Comparison of ENCODE assay signal across 8 cellular contexts in genomic region chrX:72131317-72132294, GRCh38. TPM values are rescaled to one million over a fixed set of nuclear protein-coding genes. Genes with fewer than 3 reads are reported as not detected.
DNase-seq lines count a peak whose midpoint lies in the region; ATAC-seq and TF ChIP-seq lines count a peak whose summit lies in the region.

Gene RTL5 (minus strand): TSS chrX:72131915.

- in situ Hi-C loops in GM13977 (cut with MboI; ENCODE audit: low pct_unique_long_range_greater_than_20kb, low sequenced_read_pairs, unreplicated experiment), result no loop called here

- ATAC-seq in HG03066 (IDR thresholded peaks at IDR 0.05; ENCODE audit: low read depth, unreplicated experiment) (peak; percentile 58), lung (ENCODE audit: insufficient read depth, low FRiP score) (peak; percentile 80), GM21576 (IDR thresholded peaks at IDR 0.05; ENCODE audit: unreplicated experiment) (no peak)

- H3K4me1 ChIP-seq in lung (ENCODE audit: control insufficient read depth in 2 of 2, insufficient read depth in 2 of 2, low read length in 2 of 2), result no peaks in the 10 kb centered on the region

- H3K4me3 ChIP-seq in lung, result peak within 1 kb of the TSS; percentile 1

- no peak for TF ChIP-seq CTCF in GM13977 (IDR thresholded peaks at IDR 0.05; ENCODE audit: extremely low read depth, insufficient read depth, missing control alignments)
- TF ChIP-seq CTCF in lung (IDR thresholded peaks at IDR 0.05; ENCODE audit: control extremely low read depth, extremely low read depth), result no peak

- peak within 1 kb of the TSS in 1 of 2 donors; percentile 51 for H3K27ac ChIP-seq in lung (ENCODE audit: low read depth in 1 of 2, low read length in 1 of 2)

- no peaks in the 10 kb centered on the region for H3K27me3 ChIP-seq in lung (ENCODE audit: control insufficient read depth, insufficient read depth)

- no peaks in the 10 kb centered on the region for H3K9me3 ChIP-seq in lung (ENCODE audit: control insufficient read depth in 2 of 2, insufficient read depth in 1 of 2, low read length in 1 of 2)

- H3K36me3 ChIP-seq in lung (ENCODE audit: control insufficient read depth in 2 of 2, insufficient read depth in 2 of 2, low read length in 2 of 2), result no peaks in the 10 kb centered on the region

- WGBS in lung, 2 donors, result 3 to 26% methylated on average over 35 to 106 of the region's 106 CpGs

- DNase-seq in GM13977 (ENCODE audit: low spot score), result peak; percentile 66
- peak; percentile 72 for DNase-seq in NCI-H446 treated with DMSO at 0.1 percent for 48 hours (lab: John Stamatoyannopoulos, UW)
- DNase-seq in activated CD8-positive, alpha-beta memory T cell treated with anti-CD3 and anti-CD28 coated beads for 48 hours (ENCODE audit: low read depth in 2 of 3, low spot score in 2 of 3), result peak in 2 of 3 experiments; percentile 6 to 25
- DNase-seq in effector CD8-positive, alpha-beta T cell (lab: John Stamatoyannopoulos, UW), result peak; percentile 26
- DNase-seq in lung (ENCODE audit: low spot score), result peak; percentile 87
- peak in 2 of 3 donors; percentile 11 to 20 for DNase-seq in stimulated activated CD4-positive, alpha-beta T cell treated with anti-CD3 and anti-CD28 coated beads, TNF-alpha, amount 100 ng/mL, for 1 hour (ENCODE audit: low read depth in 3 of 3, low spot score in 1 of 3)

RNA-seq across cellular contexts. Expression of gene RTL5, which starts in this region (rescaled TPM):
- total RNA-seq in lung, result 1 to 10 TPM; 7.3 to 8.3 TPM
- polyA plus RNA-seq in lung, result 1 to 10 TPM; 2.8 to 3.8 TPM

Comparison
In these comparisons a context has a peak if more than half of its experiments do, and no peak if none do; other contexts are left out.
1. DNase-seq: peak in every context shown above with its lines; median percentile 87 in lung; 72 in NCI-H446 treated with DMSO at 0.1 percent for 48 hours; 66 in GM13977; 26 in effector CD8-positive, alpha-beta T cell; 16 in activated CD8-positive, alpha-beta memory T cell treated with anti-CD3 and anti-CD28 coated beads for 48 hours; 16 in stimulated activated CD4-positive, alpha-beta T cell treated with anti-CD3 and anti-CD28 coated beads, TNF-alpha, amount 100 ng/mL, for 1 hour.